In genomic region chr1:159970932-159971342, GRCh38 we compare ENCODE assay signal across 24 cellular contexts. TPM values are rescaled to one million over a fixed set of nuclear protein-coding genes. Genes with fewer than 3 reads are reported as not detected.
DNase-seq lines count a peak whose midpoint lies in the region; ATAC-seq and TF ChIP-seq lines count a peak whose summit lies in the region.
"Had no signal": no experiment of that assay in that cellular context is flagged by ENCODE, and none has a peak within 500 bp of the region (broad histone marks: within the 10 kb centered on the region; RNA-seq: fewer than 3 reads in every experiment).

No MANE protein-coding gene starts in this region.

- no peak overlapping the region for H3K4me3 ChIP-seq in neural progenitor cell
- H3K4me3 ChIP-seq: heart right ventricle, prostate gland, spleen had no signal

- H3K4me1 Mint-ChIP-seq in neural progenitor cell = peaks cover 5% of the 10 kb centered on the region
- H3K4me1 Mint-ChIP-seq in T-helper 2 cell treated with Interferon-gamma antibody and Interleukin-4, amounts not matched to agents 5 μg/mL and 100 μg/mL, for 36 hours (ENCODE audit: low read depth) = no peaks in the 10 kb centered on the region
- H3K4me1 Mint-ChIP-seq: activated B cell treated with CpG ODN at 0.5 μM for 24 hours; immature natural killer cell; memory B cell; naive thymus-derived CD8-positive, alpha-beta T cell had no signal

- H3K36me3 ChIP-seq in neural progenitor cell = no peaks in the 10 kb centered on the region
- H3K36me3 ChIP-seq: heart right ventricle, prostate gland, spleen had no signal

- DNase-seq in DMS153 (lab: John Stamatoyannopoulos, UW) = peak; percentile 39
- peak; percentile 55 for DNase-seq in HuH-7 (ENCODE audit: low spot score)
- DNase-seq in globus pallidus (ENCODE audit: low spot score) = peak; percentile 3
- no peak for DNase-seq in neural progenitor cell (ENCODE audit: low spot score)
- DNase-seq in T-helper 2 cell treated with Interferon-gamma antibody and Interleukin-4, amounts not matched to agents 5 μg/mL and 100 μg/mL, for 36 hours (ENCODE audit: low spot score) = no peak
- DNase-seq: activated B cell treated with CpG ODN at 0.5 μM for 24 hours; activated T-cell treated with anti-CD3 and anti-CD28 coated beads, Interleukin-2, amount 50 U/mL, for 72 hours; AML-193; endodermal cell; heart right ventricle; immature natural killer cell; naive thymus-derived CD8-positive, alpha-beta T cell; NCI-H1048; NCI-H2081; NCI-H526 treated with DMSO at 0.1 percent for 48 hours; OCI-M1; SIG-M5; spleen had no signal

- no peak for TF ChIP-seq CTCF in neural progenitor cell (IDR thresholded peaks at IDR 0.05)

- no peaks in the 10 kb centered on the region for H4K20me1 ChIP-seq in neural progenitor cell (ENCODE audit: low read depth)

- H3K4me2 ChIP-seq in neural progenitor cell = no peak overlapping the region

- H3K9me3 ChIP-seq in neural progenitor cell (ENCODE audit: low read depth) = no peaks in the 10 kb centered on the region
- H3K9me3 ChIP-seq: heart right ventricle, prostate gland, spleen had no signal

- peak overlapping the region; percentile 64 for H3K27ac Mint-ChIP-seq in neural progenitor cell
- no peak overlapping the region for H3K27ac Mint-ChIP-seq in T-helper 2 cell treated with Interferon-gamma antibody and Interleukin-4, amounts not matched to agents 5 μg/mL and 100 μg/mL, for 36 hours
- H3K27ac Mint-ChIP-seq: activated B cell treated with CpG ODN at 0.5 μM for 24 hours; activated naive CD8-positive, alpha-beta T cell; activated T-cell treated with anti-CD3 and anti-CD28 coated beads, Interleukin-2, amount 50 U/mL, for 72 hours; endodermal cell; immature natural killer cell; memory B cell; naive thymus-derived CD8-positive, alpha-beta T cell; T-helper 1 cell treated with Interleukin-12 subunit alpha and Interleukin-12 subunit beta and Interleukin-4 antibody, amounts not matched to agents 30 μg/mL and 1 μg/mL, for 36 hours had no signal

- peaks cover 11% of the 10 kb centered on the region for H3K27me3 ChIP-seq in neural progenitor cell

- ATAC-seq in GM21367 (IDR thresholded peaks at IDR 0.05; ENCODE audit: unreplicated experiment) (no peak), SK-N-SH treated with all-trans-retinoic acid at 6 μM for 48 hours (no peak)
- ATAC-seq: activated T-cell treated with anti-CD3 and anti-CD28 coated beads, Interleukin-2, amount 50 U/mL, for 72 hours; naive thymus-derived CD8-positive, alpha-beta T cell had no signal

- H3K4me3 Mint-ChIP-seq in neural progenitor cell = no peak overlapping the region
- H3K4me3 Mint-ChIP-seq in T-helper 2 cell treated with Interferon-gamma antibody and Interleukin-4, amounts not matched to agents 5 μg/mL and 100 μg/mL, for 36 hours = no peak overlapping the region
- H3K4me3 Mint-ChIP-seq: activated B cell treated with CpG ODN at 0.5 μM for 24 hours; activated naive CD8-positive, alpha-beta T cell; activated T-cell treated with anti-CD3 and anti-CD28 coated beads, Interleukin-2, amount 50 U/mL, for 72 hours; endodermal cell; immature natural killer cell; memory B cell; naive thymus-derived CD8-positive, alpha-beta T cell; T-helper 1 cell treated with Interleukin-12 subunit alpha and Interleukin-12 subunit beta and Interleukin-4 antibody, amounts not matched to agents 30 μg/mL and 1 μg/mL, for 36 hours had no signal

- peaks cover 3% of the 10 kb centered on the region for H3K9me3 Mint-ChIP-seq in neural progenitor cell
- no peaks in the 10 kb centered on the region for H3K9me3 Mint-ChIP-seq in T-helper 2 cell treated with Interferon-gamma antibody and Interleukin-4, amounts not matched to agents 5 μg/mL and 100 μg/mL, for 36 hours
- H3K9me3 Mint-ChIP-seq: activated B cell treated with CpG ODN at 0.5 μM for 24 hours; activated T-cell treated with anti-CD3 and anti-CD28 coated beads, Interleukin-2, amount 50 U/mL, for 72 hours; endodermal cell; immature natural killer cell; memory B cell; naive thymus-derived CD8-positive, alpha-beta T cell; T-helper 1 cell treated with Interleukin-12 subunit alpha and Interleukin-12 subunit beta and Interleukin-4 antibody, amounts not matched to agents 30 μg/mL and 1 μg/mL, for 36 hours had no signal

- H3K79me2 ChIP-seq in neural progenitor cell (ENCODE audit: low read depth) = no peaks in the 10 kb centered on the region

- no peaks in the 10 kb centered on the region for H3K36me3 Mint-ChIP-seq in neural progenitor cell
- no peaks in the 10 kb centered on the region for H3K36me3 Mint-ChIP-seq in T-helper 2 cell treated with Interferon-gamma antibody and Interleukin-4, amounts not matched to agents 5 μg/mL and 100 μg/mL, for 36 hours (ENCODE audit: low read depth)
- H3K36me3 Mint-ChIP-seq: activated naive CD8-positive, alpha-beta T cell; immature natural killer cell; memory B cell; naive thymus-derived CD8-positive, alpha-beta T cell had no signal

- no peak overlapping the region for H3K27ac ChIP-seq in neural progenitor cell
- H3K27ac ChIP-seq: heart right ventricle, prostate gland, spleen had no signal

- peaks cover 5% of the 10 kb centered on the region for H3K27me3 Mint-ChIP-seq in neural progenitor cell (ENCODE audit: insufficient read depth, low read depth)
- peaks cover 38% of the 10 kb centered on the region for H3K27me3 Mint-ChIP-seq in T-helper 2 cell treated with Interferon-gamma antibody and Interleukin-4, amounts not matched to agents 5 μg/mL and 100 μg/mL, for 36 hours (ENCODE audit: low read depth)

- no peak overlapping the region for H2AFZ ChIP-seq in neural progenitor cell (replicated peaks)

- no peak overlapping the region for H3K9ac ChIP-seq in neural progenitor cell

- H3K4me1 ChIP-seq in neural progenitor cell = no peaks in the 10 kb centered on the region
- H3K4me1 ChIP-seq: heart right ventricle, prostate gland, spleen had no signal

- H3F3A ChIP-seq in neural progenitor cell (ENCODE audit: low read depth) = no peaks in the 10 kb centered on the region

TF ChIP-seq in SK-N-SH treated with all-trans-retinoic acid at 6 μM for 48 hours, 23 proteins besides CTCF, POLR2A, EP300 and RAD21 (continues in another document):
- TF ChIP-seq ZFP3 (CRISPR knock-in tag; IDR thresholded peaks at IDR 0.05) = no peak
- TF ChIP-seq PATZ1 (CRISPR knock-in tag; IDR thresholded peaks at IDR 0.05; ENCODE audit: borderline replicate concordance) = no peak
- no peak for TF ChIP-seq CREB5 (CRISPR knock-in tag; IDR thresholded peaks at IDR 0.05; ENCODE audit: low read depth)
- TF ChIP-seq ESRRG (CRISPR knock-in tag; IDR thresholded peaks at IDR 0.05) = no peak
- TF ChIP-seq ARNTL (CRISPR knock-in tag; IDR thresholded peaks at IDR 0.05; ENCODE audit: borderline replicate concordance, low read depth) = no peak
- TF ChIP-seq SNAI2 (CRISPR knock-in tag; IDR thresholded peaks at IDR 0.05) = no peak
- no peak for TF ChIP-seq ZNF8 (CRISPR knock-in tag; IDR thresholded peaks at IDR 0.05)
- no peak for TF ChIP-seq PPARA (CRISPR knock-in tag; IDR thresholded peaks at IDR 0.05; ENCODE audit: borderline replicate concordance)
- TF ChIP-seq GLIS3 (CRISPR knock-in tag; IDR thresholded peaks at IDR 0.05) = no peak
- no peak for TF ChIP-seq OSR1 (CRISPR knock-in tag; IDR thresholded peaks at IDR 0.05)
- no peak for TF ChIP-seq ZNF70 (CRISPR knock-in tag; IDR thresholded peaks at IDR 0.05)
- TF ChIP-seq TOX (CRISPR knock-in tag; IDR thresholded peaks at IDR 0.05; ENCODE audit: borderline replicate concordance) = no peak
- TF ChIP-seq BACH2 (CRISPR knock-in tag; IDR thresholded peaks at IDR 0.05; ENCODE audit: borderline replicate concordance) = no peak
- no peak for TF ChIP-seq ISL1 (CRISPR knock-in tag; IDR thresholded peaks at IDR 0.05)
- TF ChIP-seq POU6F1 (CRISPR knock-in tag; IDR thresholded peaks at IDR 0.05; ENCODE audit: borderline replicate concordance, low read depth) = no peak

RNA-seq across cellular contexts. Expression of gene SLAMF9, which starts 16.9 kb away (rescaled TPM):
- total RNA-seq in neural progenitor cell (ENCODE audit: low replicate concordance) = not detected in 2 replicates
- total RNA-seq: activated B cell treated with CpG ODN at 0.5 μM for 24 hours; activated T-cell treated with anti-CD3 and anti-CD28 coated beads, Interleukin-2, amount 50 U/mL, for 72 hours; endodermal cell; heart right ventricle; naive thymus-derived CD8-positive, alpha-beta T cell; prostate gland had no signal

RNA-seq across cellular contexts. Expression of gene IGSF9, which starts 25.5 kb away (rescaled TPM):
- 3.3 and 9.1 TPM in 2 replicates for total RNA-seq in neural progenitor cell (ENCODE audit: low replicate concordance)
- total RNA-seq: activated B cell treated with CpG ODN at 0.5 μM for 24 hours had no signal

RNA-seq across cellular contexts. Expression of gene TAGLN2, which starts 45.6 kb away (rescaled TPM):
- total RNA-seq in neural progenitor cell (ENCODE audit: low replicate concordance) = 3.9 and 12.1 TPM in 2 replicates

Comparison
In these comparisons a context has a peak if more than half of its experiments do, and no peak if none do; other contexts are left out.
1. DNase-seq: peak in DMS153 (single experiment), HuH-7 (single experiment) and globus pallidus (single experiment); none in neural progenitor cell (single experiment) and T-helper 2 cell treated with Interferon-gamma antibody and Interleukin-4, amounts not matched to agents 5 μg/mL and 100 μg/mL, for 36 hours (single experiment).